ENCODE assay signal across 17 cellular contexts in the genomic region with DNA sequence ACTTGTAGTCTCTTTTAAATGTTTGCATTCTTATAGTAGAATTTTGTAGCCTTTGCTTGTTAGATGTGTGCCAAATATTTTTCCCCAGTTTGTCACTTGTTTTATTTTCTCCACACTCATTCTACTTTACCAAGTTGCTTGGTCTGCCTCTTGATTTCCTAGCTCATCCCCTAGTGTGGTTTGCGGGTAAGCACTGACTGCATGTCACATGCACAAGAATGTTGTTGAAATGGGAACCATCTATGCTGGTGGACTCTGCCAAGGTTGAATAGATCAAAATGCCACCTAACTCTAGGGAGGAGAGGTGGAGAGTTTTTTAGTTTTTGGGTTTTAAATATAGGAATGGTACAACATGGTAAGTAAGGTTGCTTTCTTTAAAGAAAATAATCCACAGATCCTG. TPM values are rescaled to one million over a fixed set of nuclear protein-coding genes. Genes with fewer than 3 reads are reported as not detected.
DNase-seq lines count a peak whose midpoint lies in the region; ATAC-seq and TF ChIP-seq lines count a peak whose summit lies in the region.
"Had no signal": no experiment of that assay in that cellular context is flagged by ENCODE, and none has a peak within 500 bp of the region (broad histone marks: within the 10 kb centered on the region; RNA-seq: fewer than 3 reads in every experiment).

No MANE protein-coding gene starts in this region.

- no peaks in the 10 kb centered on the region for H3K4me1 Mint-ChIP-seq in activated T-helper 1 cell treated with anti-CD3 and anti-CD28 coated beads, Interleukin-12 subunit alpha, Interleukin-12 subunit beta, Interleukin-2, Interleukin-4 antibody, amounts not matched to agents 30 ng/mL and 10 ng/mL and 1 ng/mL, durations not matched to agents 14 hours and 24 hours and 36 hours (ENCODE audit: low read depth)
- H3K4me1 Mint-ChIP-seq: CD8-positive, alpha-beta memory T cell had no signal

- peak; percentile 32; the same call in 1 of the 2 replicates for ATAC-seq in IMR-90 (ENCODE audit: low read depth)
- no peak for ATAC-seq in GM18858 (IDR thresholded peaks at IDR 0.05; ENCODE audit: unreplicated experiment)
- no peak for ATAC-seq in GM21825 (IDR thresholded peaks at IDR 0.05; ENCODE audit: unreplicated experiment)
- no peak for ATAC-seq in HG03025 (IDR thresholded peaks at IDR 0.05; ENCODE audit: low FRiP score, unreplicated experiment)

- CTCF ChIA-PET in IMR-90 (lab: Yijun Ruan, JAX), result no interaction called here

- H3K23ac ChIP-seq in IMR-90 (ENCODE audit: low read depth, low read length) (no peak overlapping the region), neuronal stem cell (ENCODE audit: low read depth, low read length, poor library complexity) (no peak overlapping the region)

- no peaks in the 10 kb centered on the region for H3K27me3 Mint-ChIP-seq in activated T-helper 1 cell treated with anti-CD3 and anti-CD28 coated beads, Interleukin-12 subunit alpha, Interleukin-12 subunit beta, Interleukin-2, Interleukin-4 antibody, amounts not matched to agents 30 ng/mL and 10 ng/mL and 1 ng/mL, durations not matched to agents 14 hours and 24 hours and 36 hours (ENCODE audit: insufficient read depth)
- H3K27me3 Mint-ChIP-seq: CD8-positive, alpha-beta memory T cell had no signal

- H3K79me1 ChIP-seq in IMR-90 (ENCODE audit: low read depth in 1 of 2, low read length in 2 of 2) (no peaks in the 10 kb centered on the region), neuronal stem cell (ENCODE audit: low read depth, low read length) (no peaks in the 10 kb centered on the region)

- no peak overlapping the region for H2BK20ac ChIP-seq in IMR-90 (ENCODE audit: low read depth, low read length)

- H3K9ac ChIP-seq in IMR-90 (ENCODE audit: low read depth, low read length) (no peak overlapping the region), neuronal stem cell (ENCODE audit: low read depth, low read length, poor library complexity) (no peak overlapping the region)

- H3K9me3 Mint-ChIP-seq in activated T-helper 1 cell treated with anti-CD3 and anti-CD28 coated beads, Interleukin-12 subunit alpha, Interleukin-12 subunit beta, Interleukin-2, Interleukin-4 antibody, amounts not matched to agents 30 ng/mL and 10 ng/mL and 1 ng/mL, durations not matched to agents 14 hours and 24 hours and 36 hours, result no peaks in the 10 kb centered on the region

- no peak overlapping the region for H3K56ac ChIP-seq in IMR-90 (ENCODE audit: extremely low read depth, insufficient read depth, low read length)

- no TSS peak for BruUV-seq in IMR-90 (replicated peaks; lab: Mats Ljungman, UMichigan)

- no peaks in the 10 kb centered on the region for H3K4me1 ChIP-seq in IMR-90 (ENCODE audit: control insufficient read depth, insufficient read depth, low read length)
- H3K4me1 ChIP-seq in neuronal stem cell (ENCODE audit: control insufficient read depth in 2 of 2, insufficient read depth in 1 of 2, low read depth in 1 of 2, low read length in 2 of 2), result peaks cover 0 to 1% of the 10 kb centered on the region in 2 donors

- no CpG with 5 or more reads among the region's 1 CpG for WGBS in IMR-90 (ENCODE audit: extremely low coverage in 2 of 2, insufficient read length in 1 of 2), 2 experiments
- no CpG with 5 or more reads among the region's 1 CpG for WGBS in neuronal stem cell (ENCODE audit: extremely low coverage in 2 of 2, insufficient read length in 2 of 2, insufficient replicate concordance in 1 of 2), 2 donors

- H4K20me1 ChIP-seq in IMR-90 (ENCODE audit: insufficient read depth, low read length), result no peaks in the 10 kb centered on the region

- in situ Hi-C loops in IMR-90 (cut with MboI; ENCODE audit: low sequenced_read_pairs), result no loop called here

- H3K9me1 ChIP-seq in IMR-90 (ENCODE audit: insufficient read depth, low read length), result no peaks in the 10 kb centered on the region

- no peak overlapping the region for H3K18ac ChIP-seq in IMR-90 (ENCODE audit: low read depth, low read length)
- no peak overlapping the region for H3K18ac ChIP-seq in neuronal stem cell (ENCODE audit: low read length)

- intact Hi-C loops in IMR-90 (cut with micrococcal nuclease), result no loop called here
- intact Hi-C loops in activated T-helper 1 cell treated with anti-CD3 and anti-CD28 coated beads, Interleukin-12 subunit alpha, Interleukin-12 subunit beta, Interleukin-2, Interleukin-4 antibody, amounts not matched to agents 30 ng/mL and 10 ng/mL and 1 ng/mL, durations not matched to agents 14 hours and 24 hours and 36 hours (cut with micrococcal nuclease), result no loop called here

- no peak for TF ChIP-seq POLR2A in IMR-90 (IDR thresholded peaks at IDR 0.05; ENCODE audit: low read depth, low read length)

- H3K27ac Mint-ChIP-seq in activated T-helper 1 cell treated with anti-CD3 and anti-CD28 coated beads, Interleukin-12 subunit alpha, Interleukin-12 subunit beta, Interleukin-2, Interleukin-4 antibody, amounts not matched to agents 30 ng/mL and 10 ng/mL and 1 ng/mL, durations not matched to agents 14 hours and 24 hours and 36 hours, result no peak overlapping the region
- H3K27ac Mint-ChIP-seq: CD8-positive, alpha-beta memory T cell had no signal

- no peak overlapping the region for H2BK15ac ChIP-seq in IMR-90 (ENCODE audit: low read depth, low read length)
- H2BK15ac ChIP-seq in neuronal stem cell (ENCODE audit: low read length), result no peak overlapping the region

- H2AK5ac ChIP-seq in IMR-90 (ENCODE audit: low read depth, low read length), result no peak overlapping the region
- no peak overlapping the region for H2AK5ac ChIP-seq in neuronal stem cell (ENCODE audit: low read depth, low read length)

- H2BK12ac ChIP-seq in neuronal stem cell (ENCODE audit: low read length), result no peak overlapping the region

- H2BK5ac ChIP-seq in IMR-90 (ENCODE audit: low read depth, low read length, poor library complexity, severe bottlenecking) (no peak overlapping the region), neuronal stem cell (ENCODE audit: low read length) (no peak overlapping the region)

- H4K5ac ChIP-seq in IMR-90 (ENCODE audit: low read depth, low read length), result no peak overlapping the region

- POLR2A ChIA-PET in IMR-90 (lab: Charles Lee; ENCODE audit: unreplicated experiment), result no interaction called here

- H3K4me2 ChIP-seq in IMR-90 (ENCODE audit: low read depth, low read length) (no peak overlapping the region), neuronal stem cell (ENCODE audit: insufficient read depth, low read length, poor library complexity, severe bottlenecking) (no peak overlapping the region)

- H3K36me3 Mint-ChIP-seq in activated T-helper 1 cell treated with anti-CD3 and anti-CD28 coated beads, Interleukin-12 subunit alpha, Interleukin-12 subunit beta, Interleukin-2, Interleukin-4 antibody, amounts not matched to agents 30 ng/mL and 10 ng/mL and 1 ng/mL, durations not matched to agents 14 hours and 24 hours and 36 hours (ENCODE audit: low read depth), result no peaks in the 10 kb centered on the region
- H3K36me3 Mint-ChIP-seq: CD8-positive, alpha-beta memory T cell had no signal

- H4K8ac ChIP-seq in IMR-90 (ENCODE audit: low read depth in 2 of 2, low read length in 2 of 2), result no peak overlapping the region
- no peak overlapping the region for H4K8ac ChIP-seq in neuronal stem cell (ENCODE audit: low read depth, low read length)

- H2AFZ ChIP-seq in IMR-90 (replicated peaks; ENCODE audit: low read length, poor library complexity) (no peak overlapping the region), neuronal stem cell (ENCODE audit: low read length) (peak overlapping the region; percentile 40)

- H2BK120ac ChIP-seq in IMR-90 (ENCODE audit: low read depth, low read length) (no peak overlapping the region), neuronal stem cell (ENCODE audit: low read depth, low read length) (no peak overlapping the region)

- H3K27me3 ChIP-seq in IMR-90 (ENCODE audit: control insufficient read depth, insufficient read depth, low read length), result no peaks in the 10 kb centered on the region
- H3K27me3 ChIP-seq in neuronal stem cell (ENCODE audit: control insufficient read depth in 3 of 3, insufficient read depth in 3 of 3, low read depth in 1 of 3, low read length in 3 of 3), result no peaks in the 10 kb centered on the region

- no peak overlapping the region for H3K4me3 ChIP-seq in IMR-90 (ENCODE audit: insufficient read depth, low read depth, low read length)
- no peak overlapping the region for H3K4me3 ChIP-seq in fibroblast of mammary gland (ENCODE audit: control insufficient read depth, low read depth, low read length)
- H3K4me3 ChIP-seq in neuronal stem cell (ENCODE audit: low read length in 2 of 2), result no peak overlapping the region
- H3K4me3 ChIP-seq: K562 had no signal

- H3K14ac ChIP-seq in IMR-90 (replicated peaks; ENCODE audit: low read depth, low read length) (no peak overlapping the region), neuronal stem cell (ENCODE audit: low read length) (no peak overlapping the region)

- no peak overlapping the region for H4K91ac ChIP-seq in IMR-90 (ENCODE audit: insufficient read depth, low read depth, low read length)
- H4K91ac ChIP-seq in neuronal stem cell (ENCODE audit: low read depth, low read length, poor library complexity), result no peak overlapping the region

- H3K9me3 ChIP-seq in IMR-90 (ENCODE audit: control insufficient read depth, insufficient read depth, low read length), result no peaks in the 10 kb centered on the region
- no peaks in the 10 kb centered on the region for H3K9me3 ChIP-seq in neuronal stem cell (replicated peaks in 1 of 2; ENCODE audit: control insufficient read depth in 2 of 2, insufficient read depth in 1 of 2, low read depth in 1 of 2, low read length in 2 of 2)

- no peak overlapping the region for H3K4me3 Mint-ChIP-seq in activated T-helper 1 cell treated with anti-CD3 and anti-CD28 coated beads, Interleukin-12 subunit alpha, Interleukin-12 subunit beta, Interleukin-2, Interleukin-4 antibody, amounts not matched to agents 30 ng/mL and 10 ng/mL and 1 ng/mL, durations not matched to agents 14 hours and 24 hours and 36 hours
- H3K4me3 Mint-ChIP-seq: CD8-positive, alpha-beta memory T cell had no signal

- no peak overlapping the region for H2AK9ac ChIP-seq in IMR-90 (replicated peaks; ENCODE audit: low read depth, low read length, poor library complexity)

- dilution Hi-C loops in IMR-90 (cut with HindIII; ENCODE audit: low sequenced_read_pairs, unreplicated experiment), result no loop called here

- no peak for TF ChIP-seq RAD21 in IMR-90 (IDR thresholded peaks at IDR 0.05; ENCODE audit: low read length)

- peak; percentile 6 for DNase-seq in AG08395 (ENCODE audit: low spot score)
- DNase-seq in IMR-90, result no peak
- peak; percentile 25 for DNase-seq in fibroblast of mammary gland (ENCODE audit: low read depth)
- no peak for DNase-seq in neuronal stem cell (ENCODE audit: low spot score)
- DNase-seq in activated T-helper 1 cell treated with anti-CD3 and anti-CD28 coated beads, Interleukin-12 subunit alpha, Interleukin-12 subunit beta, Interleukin-2, Interleukin-4 antibody, amounts not matched to agents 30 ng/mL and 10 ng/mL and 1 ng/mL, durations not matched to agents 14 hours and 24 hours and 36 hours (ENCODE audit: low spot score), result no peak
- DNase-seq: C1 segment of cervical spinal cord; CD8-positive, alpha-beta memory T cell; DMS53; NCI-H1105 treated with DMSO at 0.1 percent for 48 hours; NCI-H1694; NCI-H2081 treated with DMSO at 0.1 percent for 48 hours; NCI-H446 treated with DMSO at 0.1 percent for 48 hours; NCI-H69 had no signal

- H3K36me3 ChIP-seq in IMR-90 (ENCODE audit: control insufficient read depth, insufficient read depth, low read length), result no peaks in the 10 kb centered on the region
- H3K36me3 ChIP-seq in neuronal stem cell (replicated peaks in 1 of 2; ENCODE audit: control insufficient read depth in 2 of 2, insufficient read depth in 2 of 2, low read length in 2 of 2), result no peaks in the 10 kb centered on the region

- H3K4ac ChIP-seq in IMR-90 (ENCODE audit: low read depth, low read length) (no peak overlapping the region), neuronal stem cell (ENCODE audit: low read length) (no peak overlapping the region)

- H3K27ac ChIP-seq in IMR-90 (ENCODE audit: insufficient read depth, low read length) (no peak overlapping the region), neuronal stem cell (replicated peaks; ENCODE audit: low read length) (no peak overlapping the region)

- TF ChIP-seq CTCF in IMR-90 (conservative IDR thresholded peaks at IDR 0.05; ENCODE audit: low read depth, low read length), result no peak
- no peak for TF ChIP-seq CTCF in fibroblast of mammary gland (conservative IDR thresholded peaks at IDR 0.05; ENCODE audit: control insufficient read depth, insufficient read depth, low read depth, low read length)

RNA-seq across cellular contexts. Expression of a gene that starts 47.6 kb away (rescaled TPM):
- total RNA-seq in IMR-90 (2012; rRNA removed), result 3.6 and 4.4 TPM in 2 replicates
- polyA plus RNA-seq in IMR-90 (2012; rRNA removed), result 6.5 and 6.8 TPM in 2 replicates
- 3.0 and 9.1 TPM in 2 replicates for polyA plus RNA-seq in IMR-90 (2012; cell fraction: cytosol; rRNA removed)
- polyA plus RNA-seq in IMR-90 (2012; cell fraction: nucleus; rRNA removed; ENCODE audit: low replicate concordance), result 1.8 and 3.0 TPM in 2 replicates
- 14.2 TPM for polyA plus RNA-seq in neuronal stem cell (2013, experiment 1 of 2)
- 14.1 TPM for polyA plus RNA-seq in neuronal stem cell (2013, experiment 2 of 2)
- total RNA-seq in activated T-helper 1 cell treated with anti-CD3 and anti-CD28 coated beads, Interleukin-12 subunit alpha, Interleukin-12 subunit beta, Interleukin-2, Interleukin-4 antibody, amounts not matched to agents 30 ng/mL and 10 ng/mL and 1 ng/mL, durations not matched to agents 14 hours and 24 hours and 36 hours, result 0.70 and 0.86 TPM in 2 replicates
- polyA plus RNA-seq: CD8-positive, alpha-beta memory T cell had no signal

Comparison
In these comparisons a context has a peak if more than half of its experiments do, and no peak if none do; other contexts are left out.
1. DNase-seq: peak in AG08395 (single experiment) and fibroblast of mammary gland (single experiment); none in IMR-90 (single experiment), neuronal stem cell (single experiment) and activated T-helper 1 cell treated with anti-CD3 and anti-CD28 coated beads, Interleukin-12 subunit alpha, Interleukin-12 subunit beta, Interleukin-2, Interleukin-4 antibody, amounts not matched to agents 30 ng/mL and 10 ng/mL and 1 ng/mL, durations not matched to agents 14 hours and 24 hours and 36 hours (single experiment).